In the genomic region with DNA sequence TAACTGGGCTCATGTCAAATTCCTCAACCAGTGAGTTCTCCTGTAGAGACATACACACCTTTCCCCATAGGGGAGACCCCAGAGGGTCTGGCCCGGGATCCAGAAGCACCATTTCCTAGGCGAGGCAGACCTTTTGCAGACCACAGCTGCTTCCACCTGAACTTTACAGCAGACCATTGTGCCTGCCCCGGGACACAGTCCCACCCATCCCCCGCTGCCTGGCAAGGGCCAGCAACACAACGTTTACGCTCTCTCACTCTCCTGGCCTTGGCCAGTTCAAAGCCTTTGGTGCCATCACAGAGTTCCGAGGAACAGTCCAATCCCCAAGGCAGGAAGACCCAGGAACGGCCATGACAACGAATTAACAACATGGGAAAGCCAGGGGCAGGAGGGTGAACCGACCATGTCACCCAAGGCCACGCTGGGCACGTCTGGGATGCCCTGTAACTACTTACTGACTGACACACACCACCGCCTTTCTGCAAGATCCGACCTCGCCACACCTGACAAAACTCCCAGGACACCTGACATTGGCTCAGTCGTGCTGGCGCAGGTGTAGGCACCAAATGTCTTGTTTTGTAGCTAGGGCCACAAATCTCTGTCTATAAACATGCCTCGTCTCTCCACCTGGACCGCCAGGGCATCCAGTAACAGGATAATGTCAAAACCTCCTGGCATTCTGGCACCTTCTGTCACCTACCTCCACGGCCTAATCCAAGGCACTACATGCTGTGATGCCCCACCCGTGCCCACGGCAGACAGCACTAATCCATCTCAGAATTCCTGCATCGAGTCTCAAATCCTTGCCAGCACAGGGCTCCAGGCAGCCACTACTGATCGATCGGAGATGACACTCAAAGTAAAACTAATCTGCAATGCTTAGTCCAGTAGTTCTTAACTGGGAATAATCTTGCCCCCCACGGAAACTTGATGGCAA, we compare ENCODE assay signal across 9 cellular contexts. TPM values are rescaled to one million over a fixed set of nuclear protein-coding genes. Genes with fewer than 3 reads are reported as not detected.
DNase-seq lines count a peak whose midpoint lies in the region; ATAC-seq and TF ChIP-seq lines count a peak whose summit lies in the region.
"Had no signal": no experiment of that assay in that cellular context is flagged by ENCODE, and none has a peak within 500 bp of the region (broad histone marks: within the 10 kb centered on the region; RNA-seq: fewer than 3 reads in every experiment).

No MANE protein-coding gene starts in this region.

- peak overlapping the region; percentile 98 for H3K27ac ChIP-seq in coronary artery

- peaks cover 87% of the 10 kb centered on the region for H3K36me3 Mint-ChIP-seq in stimulated activated naive CD8-positive, alpha-beta T cell treated with anti-CD3 and anti-CD28 coated beads, Interleukin-15, Interleukin-2, amounts not matched to agents 100 ng/mL and 50 ng/mL, for 24 hours (ENCODE audit: low read depth)
- peaks cover 29% of the 10 kb centered on the region for H3K36me3 Mint-ChIP-seq in natural killer cell treated with Interleukin-12 subunit alpha and Interleukin-12 subunit beta and Interleukin-15 and Interleukin-18, amount 100 ng/mL, for 72 hours

- no peak for ATAC-seq in stimulated activated naive CD8-positive, alpha-beta T cell treated with anti-CD3 and anti-CD28 coated beads, Interleukin-15, Interleukin-2, amounts not matched to agents 100 U/mL and 50 U/mL, for 24 hours
- ATAC-seq in natural killer cell treated with Interleukin-12 subunit alpha and Interleukin-12 subunit beta and Interleukin-15 and Interleukin-18, amount 100 ng/mL, for 72 hours, result no peak

- H3K27me3 Mint-ChIP-seq in stimulated activated naive CD8-positive, alpha-beta T cell treated with anti-CD3 and anti-CD28 coated beads, Interleukin-15, Interleukin-2, amounts not matched to agents 100 ng/mL and 50 ng/mL, for 24 hours, result no peaks in the 10 kb centered on the region
- no peaks in the 10 kb centered on the region for H3K27me3 Mint-ChIP-seq in natural killer cell treated with Interleukin-12 subunit alpha and Interleukin-12 subunit beta and Interleukin-15 and Interleukin-18, amount 100 ng/mL, for 72 hours

- peaks cover 100% of the 10 kb centered on the region for H3K4me1 Mint-ChIP-seq in stimulated activated naive CD8-positive, alpha-beta T cell treated with anti-CD3 and anti-CD28 coated beads, Interleukin-15, Interleukin-2, amounts not matched to agents 100 ng/mL and 50 ng/mL, for 24 hours (ENCODE audit: low read depth)
- peaks cover 72 to 79% of the 10 kb centered on the region in 2 donors for H3K4me1 Mint-ChIP-seq in natural killer cell treated with Interleukin-12 subunit alpha and Interleukin-12 subunit beta and Interleukin-15 and Interleukin-18, amount 100 ng/mL, for 72 hours (ENCODE audit: low read depth in 2 of 2)

- H3K9me3 Mint-ChIP-seq in stimulated activated naive CD8-positive, alpha-beta T cell treated with anti-CD3 and anti-CD28 coated beads, Interleukin-15, Interleukin-2, amounts not matched to agents 100 ng/mL and 50 ng/mL, for 24 hours, result no peaks in the 10 kb centered on the region
- no peaks in the 10 kb centered on the region for H3K9me3 Mint-ChIP-seq in natural killer cell treated with Interleukin-12 subunit alpha and Interleukin-12 subunit beta and Interleukin-15 and Interleukin-18, amount 100 ng/mL, for 72 hours

- peak overlapping the region; percentile 39 for H3K4me3 ChIP-seq in coronary artery
- H3K4me3 ChIP-seq: MG63 had no signal

- peak overlapping the region; percentile 100 for H3K27ac Mint-ChIP-seq in stimulated activated naive CD8-positive, alpha-beta T cell treated with anti-CD3 and anti-CD28 coated beads, Interleukin-15, Interleukin-2, amounts not matched to agents 100 ng/mL and 50 ng/mL, for 24 hours
- H3K27ac Mint-ChIP-seq in natural killer cell treated with Interleukin-12 subunit alpha and Interleukin-12 subunit beta and Interleukin-15 and Interleukin-18, amount 100 ng/mL, for 72 hours, result peak overlapping the region; percentile 99 to 100

- no peak for DNase-seq in stimulated activated naive CD8-positive, alpha-beta T cell treated with anti-CD3 and anti-CD28 coated beads, Interleukin-15, Interleukin-2, amounts not matched to agents 100 U/mL and 50 U/mL, for 24 hours
- DNase-seq in coronary artery (ENCODE audit: low spot score), result no peak
- DNase-seq in natural killer cell treated with Interleukin-12 subunit alpha and Interleukin-12 subunit beta and Interleukin-15 and Interleukin-18, amount 100 ng/mL, for 72 hours (ENCODE audit: low spot score), result no peak
- no peak for DNase-seq in epidermal melanocyte (ENCODE audit: insufficient read length, low spot score)
- no peak for DNase-seq in NCI-H1105 treated with DMSO at 0.1 percent for 48 hours (lab: John Stamatoyannopoulos, UW)
- no peak for DNase-seq in stimulated activated CD4-positive, alpha-beta T cell treated with anti-CD3 and anti-CD28 coated beads, Interleukin-12 subunit alpha, Interleukin-12 subunit beta, amount 100 ng/mL, for 4 hours
- DNase-seq in NCI-H510A treated with DMSO at 0.1 percent for 48 hours (lab: John Stamatoyannopoulos, UW), result no peak
- DNase-seq: MG63 had no signal

- peak overlapping the region; percentile 86 for H3K4me3 Mint-ChIP-seq in stimulated activated naive CD8-positive, alpha-beta T cell treated with anti-CD3 and anti-CD28 coated beads, Interleukin-15, Interleukin-2, amounts not matched to agents 100 ng/mL and 50 ng/mL, for 24 hours
- peak overlapping the region; percentile 30 for H3K4me3 Mint-ChIP-seq in natural killer cell treated with Interleukin-12 subunit alpha and Interleukin-12 subunit beta and Interleukin-15 and Interleukin-18, amount 100 ng/mL, for 72 hours

- TF ChIP-seq CTCF in coronary artery (IDR thresholded peaks at IDR 0.05), result no peak

RNA-seq across cellular contexts. Expression of a gene that starts 51.3 kb away (rescaled TPM):
- total RNA-seq in natural killer cell treated with Interleukin-12 subunit alpha and Interleukin-12 subunit beta and Interleukin-15 and Interleukin-18, amount 100 ng/mL, for 72 hours, result 100 to 1,000 TPM; 623 to 642 TPM
